Comparison of ENCODE assay signal across 25 cellular contexts in genomic region chr5:135695656-135696055, GRCh38.
"Had no signal": no experiment of that assay in that cellular context is flagged by ENCODE, and none has a peak within 500 bp of the region (broad histone marks: within the 10 kb centered on the region; RNA-seq: fewer than 3 reads in every experiment).

No MANE protein-coding gene starts in this region.

- ATAC-seq: activated CD4-positive, alpha-beta T cell treated with anti-CD3 and anti-CD28 coated beads for 36 hours; activated CD8-positive, alpha-beta T cell treated with anti-CD3 and anti-CD28 coated beads for 36 hours; activated T-cell treated with anti-CD3 and anti-CD28 coated beads, Interleukin-2, amount 50 U/mL, for 4 hours; activated T-helper 17 cell treated with anti-CD3 and anti-CD28 coated beads, Interleukin-2, amount 50 U/mL, for 72 hours; effector memory CD8-positive, alpha-beta T cell; T-helper 17 cell had no signal

- H3K27ac ChIP-seq: brain microvascular endothelial cell, coronary artery, dorsolateral prefrontal cortex, epithelial cell of prostate had no signal

- H3K4me3 ChIP-seq: coronary artery, dorsolateral prefrontal cortex had no signal

- H3K27me3 ChIP-seq: brain microvascular endothelial cell had no signal

- H3K36me3 ChIP-seq: brain microvascular endothelial cell had no signal

- DNase-seq: activated CD4-positive, alpha-beta T cell treated with anti-CD3 and anti-CD28 coated beads for 36 hours; activated CD4-positive, alpha-beta T cell treated with anti-CD3 and anti-CD28 coated beads, Interleukin-2, amount 50 U/mL, for 1 hour; activated CD4-positive, alpha-beta T cell treated with anti-CD3 and anti-CD28 coated beads, Interleukin-2, amount 50 U/mL, for 48 hours; activated CD4-positive, CD25-positive, alpha-beta regulatory T cell; activated CD4-positive, CD25-positive, alpha-beta regulatory T cell treated with anti-CD3 and anti-CD28 coated beads, Interleukin-2, amount 50 U/mL, for 72 hours; activated CD8-positive, alpha-beta memory T cell treated with anti-CD3 and anti-CD28 coated beads for 24 hours; activated CD8-positive, alpha-beta T cell treated with anti-CD3 and anti-CD28 coated beads for 36 hours; activated effector memory CD4-positive, alpha-beta T cell treated with Interleukin-2 at 50 U/mL for 16 hours; activated gamma-delta T cell treated with Interleukin-2 at 50 U/mL for 16 hours; activated naive CD4-positive, alpha-beta T cell treated with anti-CD3 and anti-CD28 coated beads, Interleukin-2, amount 50 U/mL, for 16 hours; activated naive CD4-positive, alpha-beta T cell treated with Interleukin-2 at 50 U/mL for 16 hours; activated T-cell treated with anti-CD3 and anti-CD28 coated beads, Interleukin-2, amount 50 U/mL, for 4 hours; amniotic stem cell; anterior cingulate cortex; brain microvascular endothelial cell; dorsolateral prefrontal cortex; effector CD4-positive, alpha-beta T cell; effector memory CD8-positive, alpha-beta T cell; foreskin fibroblast; T-helper 1 cell; T-helper 17 cell; T1000 had no signal
